23 cellular contexts compared by ENCODE assay signal in genomic region chr10:18195060-18195799, GRCh38. TPM values are rescaled to one million over a fixed set of nuclear protein-coding genes. Genes with fewer than 3 reads are reported as not detected.
DNase-seq lines count a peak whose midpoint lies in the region; ATAC-seq and TF ChIP-seq lines count a peak whose summit lies in the region.
"Had no signal": no experiment of that assay in that cellular context is flagged by ENCODE, and none has a peak within 500 bp of the region (broad histone marks: within the 10 kb centered on the region; RNA-seq: fewer than 3 reads in every experiment).

No MANE protein-coding gene starts in this region.

- in situ Hi-C loops in G401 (cut with HindIII; ENCODE audit: low sequenced_read_pairs): no loop called here

- DNase-seq in G401 (ENCODE audit: low spot score) (peak; percentile 35), amniotic epithelial cell (ENCODE audit: low read depth) (peak; percentile 43), fibroblast of the aortic adventitia (ENCODE audit: low read depth) (peak; percentile 20), sigmoid colon (peak; percentile 74)
- no peak for DNase-seq in stimulated activated CD4-positive, alpha-beta T cell treated with anti-CD3 and anti-CD28 coated beads, Interleukin-15, amount 100 ng/mL, for 24 hours
- DNase-seq: activated CD4-positive, alpha-beta memory T cell treated with anti-CD3 and anti-CD28 coated beads, Interleukin-2, amount 10 ng/mL, durations not matched to agents 7 days and 5 days; activated T-cell treated with anti-CD3 and anti-CD28 coated beads, Interleukin-2, amount 50 U/mL, for 4 hours; Kasumi-1; NCI-H146; NCI-H345; NK-92 treated with Interleukin-12 subunit alpha and Interleukin-12 subunit beta, amount 100 ng/mL, for 24 hours; RPMI8226; stimulated activated CD4-positive, alpha-beta T cell treated with anti-CD3 and anti-CD28 coated beads, Interleukin-2, amount 100 ng/mL, for 48 hours; WERI-Rb-1 had no signal

- H3K4me3 ChIP-seq in fibroblast of the aortic adventitia (ENCODE audit: low read depth, low read length): no peak overlapping the region
- H3K4me3 ChIP-seq in sigmoid colon: no peak overlapping the region
- H3K4me3 ChIP-seq: breast epithelium, suprapubic skin had no signal

- no peaks in the 10 kb centered on the region for H3K36me3 ChIP-seq in sigmoid colon
- H3K36me3 ChIP-seq: breast epithelium, suprapubic skin, WERI-Rb-1 had no signal

- no peak for TF ChIP-seq POLR2A in sigmoid colon (IDR thresholded peaks at IDR 0.05)

- H3K9me3 ChIP-seq in sigmoid colon: no peaks in the 10 kb centered on the region
- H3K9me3 ChIP-seq: breast epithelium, suprapubic skin had no signal

- ATAC-seq in HG03159 (IDR thresholded peaks at IDR 0.05; ENCODE audit: unreplicated experiment) (no peak), GM21526 (IDR thresholded peaks at IDR 0.05; ENCODE audit: low FRiP score, unreplicated experiment) (no peak), GM21825 (IDR thresholded peaks at IDR 0.05; ENCODE audit: unreplicated experiment) (no peak)
- ATAC-seq: activated T-cell treated with anti-CD3 and anti-CD28 coated beads, Interleukin-2, amount 50 U/mL, for 4 hours; left colon had no signal

- intact Hi-C loops in sigmoid colon (cut with DNase I): loop anchor here (5.0 kb wide), 1 partner anchor 38 kb away; no protein-coding TSS in a partner anchor

- TF ChIP-seq EP300 in sigmoid colon (IDR thresholded peaks at IDR 0.05): peak in 2 of 4 donors; percentile 2 to 10

- H3K27me3 ChIP-seq in sigmoid colon: no peaks in the 10 kb centered on the region
- H3K27me3 ChIP-seq: breast epithelium, suprapubic skin had no signal

- H3K27ac ChIP-seq in sigmoid colon: peak overlapping the region; percentile 80 to 92 (median 84)
- H3K27ac ChIP-seq: breast epithelium, suprapubic skin, WERI-Rb-1 had no signal

- peaks cover 0 to 62% (median 45%) of the 10 kb centered on the region in 4 donors for H3K4me1 ChIP-seq in sigmoid colon
- H3K4me1 ChIP-seq: breast epithelium had no signal

- 75 to 76% methylated on average over 10 of the region's 10 CpGs for WGBS in sigmoid colon, 2 donors

- TF ChIP-seq CTCF in fibroblast of the aortic adventitia (IDR thresholded peaks at IDR 0.05; ENCODE audit: insufficient read depth, low read length) (no peak), sigmoid colon (IDR thresholded peaks at IDR 0.05) (no peak)

RNA-seq across cellular contexts. Expression of gene CACNB2, which starts 55.0 kb away (rescaled TPM):
- not detected in 2 replicates for total RNA-seq in G401 (2014; rRNA removed; shearing (Covaris generic))
- total RNA-seq in fibroblast of the aortic adventitia (ENCODE audit: low replicate concordance): 0.82 and 2.1 TPM in 2 replicates
- total RNA-seq in sigmoid colon: 10 to 100 TPM; 36.0 to 85.3 (median 66.8) TPM
- polyA plus RNA-seq in sigmoid colon: 1 to 10 TPM; 1.2 to 4.7 (median 2.4) TPM
- total RNA-seq: activated CD4-positive, alpha-beta memory T cell treated with anti-CD3 and anti-CD28 coated beads, Interleukin-2, amount 10 ng/mL, durations not matched to agents 7 days and 5 days; activated T-cell treated with anti-CD3 and anti-CD28 coated beads, Interleukin-2, amount 50 U/mL, for 4 hours; HT1080; mononuclear cell; T-helper 1 cell treated with Interleukin-12 subunit alpha and Interleukin-12 subunit beta and Interleukin-4 antibody, amounts not matched to agents 30 ng/mL and 1 ng/mL, for 36 hours had no signal

Comparison
In these comparisons a context has a peak if more than half of its experiments do, and no peak if none do; other contexts are left out.
1. RNA of gene CACNB2, which starts 55.0 kb away (total RNA-seq): 36.0 to 85.3 TPM in sigmoid colon; 0.82 to 2.1 TPM in fibroblast of the aortic adventitia and not detected in G401; every median in the first group is over 10 times any median in the second.